Comparison of ENCODE assay signal across 1 cellular context in the genomic region with DNA sequence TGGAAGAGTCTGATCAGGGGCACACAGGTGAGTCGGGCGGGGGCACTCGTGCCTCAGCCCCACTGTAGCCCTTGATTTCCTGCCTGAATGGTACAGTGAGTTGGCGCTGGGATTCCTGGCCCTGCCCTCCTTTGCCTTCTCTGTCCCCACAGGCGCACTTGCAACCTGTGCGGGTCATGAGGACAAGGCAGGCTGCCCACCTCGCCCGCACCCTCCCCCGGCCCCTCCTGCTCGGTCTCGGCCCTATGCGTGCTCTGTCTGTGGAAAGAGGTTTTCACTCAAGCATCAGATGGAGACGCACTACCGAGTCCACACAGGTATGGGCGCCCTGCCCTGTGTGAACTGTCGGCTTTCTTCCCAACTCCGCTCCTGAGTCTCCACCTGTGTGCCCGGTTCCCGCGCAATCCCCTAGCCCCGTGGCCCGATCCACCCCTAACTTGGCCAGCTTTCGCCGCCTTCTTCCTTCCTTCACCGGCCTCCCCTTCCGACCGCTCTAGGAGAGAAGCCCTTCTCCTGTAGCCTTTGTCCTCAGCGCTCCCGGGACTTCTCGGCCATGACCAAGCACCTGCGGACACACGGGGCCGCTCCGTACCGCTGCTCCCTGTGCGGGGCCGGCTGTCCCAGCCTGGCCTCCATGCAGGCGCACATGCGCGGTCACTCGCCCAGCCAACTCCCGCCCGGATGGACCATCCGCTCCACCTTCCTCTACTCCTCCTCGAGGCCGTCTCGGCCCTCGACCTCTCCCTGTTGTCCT.
A peak's percentile ranks its signal among the peaks of the same experiment; 100 is the strongest.
TF ChIP-seq lines count a peak whose summit lies in the region.

No MANE protein-coding gene starts in this region.

TF ChIP-seq in HepG2, 621 proteins besides CTCF, POLR2A, EP300 and RAD21 (continued from another document and continues in another):
- TF ChIP-seq, protein P1, sequence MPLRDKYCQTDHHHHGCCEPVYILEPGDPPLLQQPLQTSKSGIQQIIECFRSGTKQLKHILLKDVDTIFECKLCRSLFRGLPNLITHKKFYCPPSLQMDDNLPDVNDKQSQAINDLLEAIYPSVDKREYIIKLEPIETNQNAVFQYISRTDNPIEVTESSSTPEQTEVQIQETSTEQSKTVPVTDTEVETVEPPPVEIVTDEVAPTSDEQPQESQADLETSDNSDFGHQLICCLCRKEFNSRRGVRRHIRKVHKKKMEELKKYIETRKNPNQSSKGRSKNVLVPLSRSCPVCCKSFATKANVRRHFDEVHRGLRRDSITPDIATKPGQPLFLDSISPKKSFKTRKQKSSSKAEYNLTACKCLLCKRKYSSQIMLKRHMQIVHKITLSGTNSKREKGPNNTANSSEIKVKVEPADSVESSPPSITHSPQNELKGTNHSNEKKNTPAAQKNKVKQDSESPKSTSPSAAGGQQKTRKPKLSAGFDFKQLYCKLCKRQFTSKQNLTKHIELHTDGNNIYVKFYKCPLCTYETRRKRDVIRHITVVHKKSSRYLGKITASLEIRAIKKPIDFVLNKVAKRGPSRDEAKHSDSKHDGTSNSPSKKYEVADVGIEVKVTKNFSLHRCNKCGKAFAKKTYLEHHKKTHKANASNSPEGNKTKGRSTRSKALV (CRISPR knock-in tag; IDR thresholded peaks at IDR 0.05) = peak; percentile 74; the same call in 1 of the 2 replicates
- TF ChIP-seq CENPX (CRISPR knock-in tag; IDR thresholded peaks at IDR 0.05) (no peak), DMAP1 (CRISPR knock-in tag; IDR thresholded peaks at IDR 0.05) (peak; percentile 84), NBN (conservative IDR thresholded peaks at IDR 0.05) (no peak), NKX3-1 (CRISPR knock-in tag; IDR thresholded peaks at IDR 0.05) (no peak; the same call in 1 of the 2 replicates), FOXK2 (IDR thresholded peaks at IDR 0.05) (no peak), IKZF1 (IDR thresholded peaks at IDR 0.05) (no peak), NRL (CRISPR knock-in tag; IDR thresholded peaks at IDR 0.05; ENCODE audit: borderline replicate concordance) (peak; percentile 46), CHCHD3 (CRISPR knock-in tag; IDR thresholded peaks at IDR 0.05) (0 out of 2 replicates have a peak, but pooled peaks have one; percentile 25), ZNF737 (CRISPR knock-in tag; IDR thresholded peaks at IDR 0.05; ENCODE audit: borderline replicate concordance) (no peak), POLR2AphosphoS5 (IDR thresholded peaks at IDR 0.05; ENCODE audit: low read depth, low read length) (no peak), ZNF331 (CRISPR knock-in tag; IDR thresholded peaks at IDR 0.05) (peak; percentile 17; the same call in 1 of the 2 replicates), ZBTB42 (CRISPR knock-in tag; IDR thresholded peaks at IDR 0.05) (no peak; the same call in 1 of the 2 replicates), LCORL (IDR thresholded peaks at IDR 0.05) (no peak), LCORL (CRISPR knock-in tag; IDR thresholded peaks at IDR 0.05) (0 out of 2 replicates have a peak, but pooled peaks have one; percentile 32), SRSF1 (optimal IDR thresholded peaks at IDR 0.05; ENCODE audit: low read depth, low read length) (no peak), THYN1 (CRISPR knock-in tag; IDR thresholded peaks at IDR 0.05; ENCODE audit: borderline replicate concordance, low read depth) (no peak; the same call in 1 of the 2 replicates), HMG20B (CRISPR knock-in tag; conservative IDR thresholded peaks at IDR 0.05) (no peak), ZNF441 (CRISPR knock-in tag; IDR thresholded peaks at IDR 0.05; ENCODE audit: borderline replicate concordance) (no peak), ZSCAN9 (CRISPR knock-in tag; IDR thresholded peaks at IDR 0.05; ENCODE audit: borderline replicate concordance) (no peak), ZNF841 (CRISPR knock-in tag; IDR thresholded peaks at IDR 0.05; ENCODE audit: borderline replicate concordance) (no peak), ZNF776 (CRISPR knock-in tag; IDR thresholded peaks at IDR 0.05) (no peak; the same call in none of the 2 replicates), AKAP8 (CRISPR knock-in tag; IDR thresholded peaks at IDR 0.05) (peak; percentile 60), XRCC5 (optimal IDR thresholded peaks at IDR 0.05; ENCODE audit: low read length) (no peak), SIX4 (CRISPR knock-in tag; IDR thresholded peaks at IDR 0.05) (no peak), FOXO1 (CRISPR knock-in tag; IDR thresholded peaks at IDR 0.05) (no peak), HDAC2 (CRISPR knock-in tag; IDR thresholded peaks at IDR 0.05) (peak; percentile 53; the same call in 1 of the 2 replicates), ZNF24 (IDR thresholded peaks at IDR 0.05) (no peak), ZFP36L1 (CRISPR knock-in tag; IDR thresholded peaks at IDR 0.05) (0 out of 2 replicates have a peak, but pooled peaks have one; percentile 80), NFYC (CRISPR knock-in tag; IDR thresholded peaks at IDR 0.05) (no peak), NR3C1 (CRISPR knock-in tag; IDR thresholded peaks at IDR 0.05) (no peak)
- TF ChIP-seq, protein P2, sequence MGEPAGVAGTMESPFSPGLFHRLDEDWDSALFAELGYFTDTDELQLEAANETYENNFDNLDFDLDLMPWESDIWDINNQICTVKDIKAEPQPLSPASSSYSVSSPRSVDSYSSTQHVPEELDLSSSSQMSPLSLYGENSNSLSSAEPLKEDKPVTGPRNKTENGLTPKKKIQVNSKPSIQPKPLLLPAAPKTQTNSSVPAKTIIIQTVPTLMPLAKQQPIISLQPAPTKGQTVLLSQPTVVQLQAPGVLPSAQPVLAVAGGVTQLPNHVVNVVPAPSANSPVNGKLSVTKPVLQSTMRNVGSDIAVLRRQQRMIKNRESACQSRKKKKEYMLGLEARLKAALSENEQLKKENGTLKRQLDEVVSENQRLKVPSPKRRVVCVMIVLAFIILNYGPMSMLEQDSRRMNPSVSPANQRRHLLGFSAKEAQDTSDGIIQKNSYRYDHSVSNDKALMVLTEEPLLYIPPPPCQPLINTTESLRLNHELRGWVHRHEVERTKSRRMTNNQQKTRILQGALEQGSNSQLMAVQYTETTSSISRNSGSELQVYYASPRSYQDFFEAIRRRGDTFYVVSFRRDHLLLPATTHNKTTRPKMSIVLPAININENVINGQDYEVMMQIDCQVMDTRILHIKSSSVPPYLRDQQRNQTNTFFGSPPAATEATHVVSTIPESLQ (CRISPR knock-in tag; conservative IDR thresholded peaks at IDR 0.05) = no peak
- TF ChIP-seq, protein P3, sequence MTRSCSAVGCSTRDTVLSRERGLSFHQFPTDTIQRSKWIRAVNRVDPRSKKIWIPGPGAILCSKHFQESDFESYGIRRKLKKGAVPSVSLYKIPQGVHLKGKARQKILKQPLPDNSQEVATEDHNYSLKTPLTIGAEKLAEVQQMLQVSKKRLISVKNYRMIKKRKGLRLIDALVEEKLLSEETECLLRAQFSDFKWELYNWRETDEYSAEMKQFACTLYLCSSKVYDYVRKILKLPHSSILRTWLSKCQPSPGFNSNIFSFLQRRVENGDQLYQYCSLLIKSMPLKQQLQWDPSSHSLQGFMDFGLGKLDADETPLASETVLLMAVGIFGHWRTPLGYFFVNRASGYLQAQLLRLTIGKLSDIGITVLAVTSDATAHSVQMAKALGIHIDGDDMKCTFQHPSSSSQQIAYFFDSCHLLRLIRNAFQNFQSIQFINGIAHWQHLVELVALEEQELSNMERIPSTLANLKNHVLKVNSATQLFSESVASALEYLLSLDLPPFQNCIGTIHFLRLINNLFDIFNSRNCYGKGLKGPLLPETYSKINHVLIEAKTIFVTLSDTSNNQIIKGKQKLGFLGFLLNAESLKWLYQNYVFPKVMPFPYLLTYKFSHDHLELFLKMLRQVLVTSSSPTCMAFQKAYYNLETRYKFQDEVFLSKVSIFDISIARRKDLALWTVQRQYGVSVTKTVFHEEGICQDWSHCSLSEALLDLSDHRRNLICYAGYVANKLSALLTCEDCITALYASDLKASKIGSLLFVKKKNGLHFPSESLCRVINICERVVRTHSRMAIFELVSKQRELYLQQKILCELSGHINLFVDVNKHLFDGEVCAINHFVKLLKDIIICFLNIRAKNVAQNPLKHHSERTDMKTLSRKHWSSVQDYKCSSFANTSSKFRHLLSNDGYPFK (CRISPR knock-in tag; IDR thresholded peaks at IDR 0.05; ENCODE audit: borderline replicate concordance) = no peak; the same call in 1 of the 2 replicates
- TF ChIP-seq, protein P4, sequence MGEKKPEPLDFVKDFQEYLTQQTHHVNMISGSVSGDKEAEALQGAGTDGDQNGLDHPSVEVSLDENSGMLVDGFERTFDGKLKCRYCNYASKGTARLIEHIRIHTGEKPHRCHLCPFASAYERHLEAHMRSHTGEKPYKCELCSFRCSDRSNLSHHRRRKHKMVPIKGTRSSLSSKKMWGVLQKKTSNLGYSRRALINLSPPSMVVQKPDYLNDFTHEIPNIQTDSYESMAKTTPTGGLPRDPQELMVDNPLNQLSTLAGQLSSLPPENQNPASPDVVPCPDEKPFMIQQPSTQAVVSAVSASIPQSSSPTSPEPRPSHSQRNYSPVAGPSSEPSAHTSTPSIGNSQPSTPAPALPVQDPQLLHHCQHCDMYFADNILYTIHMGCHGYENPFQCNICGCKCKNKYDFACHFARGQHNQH (CRISPR knock-in tag; IDR thresholded peaks at IDR 0.05) = no peak; the same call in 1 of the 2 replicates
- TF ChIP-seq, protein P5, sequence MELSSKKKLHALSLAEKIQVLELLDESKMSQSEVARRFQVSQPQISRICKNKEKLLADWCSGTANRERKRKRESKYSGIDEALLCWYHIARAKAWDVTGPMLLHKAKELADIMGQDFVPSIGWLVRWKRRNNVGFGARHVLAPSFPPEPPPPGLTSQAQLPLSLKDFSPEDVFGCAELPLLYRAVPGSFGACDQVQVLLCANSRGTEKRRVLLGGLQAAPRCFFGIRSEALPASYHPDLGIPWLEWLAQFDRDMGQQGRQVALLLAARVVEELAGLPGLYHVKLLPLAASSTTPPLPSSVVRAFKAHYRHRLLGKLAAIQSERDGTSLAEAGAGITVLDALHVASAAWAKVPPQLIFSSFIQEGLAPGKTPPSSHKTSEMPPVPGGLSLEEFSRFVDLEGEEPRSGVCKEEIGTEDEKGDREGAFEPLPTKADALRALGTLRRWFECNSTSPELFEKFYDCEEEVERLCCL (CRISPR knock-in tag; IDR thresholded peaks at IDR 0.05; ENCODE audit: borderline replicate concordance) = no peak
- TF ChIP-seq, protein P6, sequence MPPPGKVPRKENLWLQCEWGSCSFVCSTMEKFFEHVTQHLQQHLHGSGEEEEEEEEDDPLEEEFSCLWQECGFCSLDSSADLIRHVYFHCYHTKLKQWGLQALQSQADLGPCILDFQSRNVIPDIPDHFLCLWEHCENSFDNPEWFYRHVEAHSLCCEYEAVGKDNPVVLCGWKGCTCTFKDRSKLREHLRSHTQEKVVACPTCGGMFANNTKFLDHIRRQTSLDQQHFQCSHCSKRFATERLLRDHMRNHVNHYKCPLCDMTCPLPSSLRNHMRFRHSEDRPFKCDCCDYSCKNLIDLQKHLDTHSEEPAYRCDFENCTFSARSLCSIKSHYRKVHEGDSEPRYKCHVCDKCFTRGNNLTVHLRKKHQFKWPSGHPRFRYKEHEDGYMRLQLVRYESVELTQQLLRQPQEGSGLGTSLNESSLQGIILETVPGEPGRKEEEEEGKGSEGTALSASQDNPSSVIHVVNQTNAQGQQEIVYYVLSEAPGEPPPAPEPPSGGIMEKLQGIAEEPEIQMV (CRISPR knock-in tag; IDR thresholded peaks at IDR 0.05; ENCODE audit: low read depth) = no peak
- TF ChIP-seq, protein P7, sequence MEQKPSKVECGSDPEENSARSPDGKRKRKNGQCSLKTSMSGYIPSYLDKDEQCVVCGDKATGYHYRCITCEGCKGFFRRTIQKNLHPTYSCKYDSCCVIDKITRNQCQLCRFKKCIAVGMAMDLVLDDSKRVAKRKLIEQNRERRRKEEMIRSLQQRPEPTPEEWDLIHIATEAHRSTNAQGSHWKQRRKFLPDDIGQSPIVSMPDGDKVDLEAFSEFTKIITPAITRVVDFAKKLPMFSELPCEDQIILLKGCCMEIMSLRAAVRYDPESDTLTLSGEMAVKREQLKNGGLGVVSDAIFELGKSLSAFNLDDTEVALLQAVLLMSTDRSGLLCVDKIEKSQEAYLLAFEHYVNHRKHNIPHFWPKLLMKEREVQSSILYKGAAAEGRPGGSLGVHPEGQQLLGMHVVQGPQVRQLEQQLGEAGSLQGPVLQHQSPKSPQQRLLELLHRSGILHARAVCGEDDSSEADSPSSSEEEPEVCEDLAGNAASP (CRISPR knock-in tag; IDR thresholded peaks at IDR 0.05; ENCODE audit: borderline replicate concordance) = no peak
